In genomic region chr5:23820764-23821471, GRCh38 we compare ENCODE assay signal across 9 cellular contexts.
DNase-seq lines count a peak whose midpoint lies in the region; ATAC-seq and TF ChIP-seq lines count a peak whose summit lies in the region.
"Had no signal": no experiment of that assay in that cellular context is flagged by ENCODE, and none has a peak within 500 bp of the region (broad histone marks: within the 10 kb centered on the region; RNA-seq: fewer than 3 reads in every experiment).

No MANE protein-coding gene starts in this region.

- no peak overlapping the region for H3K4me3 Mint-ChIP-seq in endothelial cell (ENCODE audit: unreplicated experiment)
- no peak overlapping the region for H3K4me3 Mint-ChIP-seq in activated T-helper 1 cell treated with anti-CD3 and anti-CD28 coated beads, Interleukin-12 subunit alpha, Interleukin-12 subunit beta, Interleukin-2, Interleukin-4 antibody, amounts not matched to agents 30 ng/mL and 10 ng/mL and 1 ng/mL, durations not matched to agents 14 hours and 24 hours and 36 hours
- no peak overlapping the region for H3K4me3 Mint-ChIP-seq in activated T-cell treated with anti-CD3 and anti-CD28 coated beads, Interleukin-2, amount 50 U/mL, for 24 hours
- H3K4me3 Mint-ChIP-seq: CD4-positive, CD25-positive, alpha-beta regulatory T cell had no signal

- H3K27me3 Mint-ChIP-seq in endothelial cell (ENCODE audit: unreplicated experiment), result no peaks in the 10 kb centered on the region
- no peaks in the 10 kb centered on the region for H3K27me3 Mint-ChIP-seq in activated T-helper 1 cell treated with anti-CD3 and anti-CD28 coated beads, Interleukin-12 subunit alpha, Interleukin-12 subunit beta, Interleukin-2, Interleukin-4 antibody, amounts not matched to agents 30 ng/mL and 10 ng/mL and 1 ng/mL, durations not matched to agents 14 hours and 24 hours and 36 hours (ENCODE audit: insufficient read depth)
- no peaks in the 10 kb centered on the region for H3K27me3 Mint-ChIP-seq in activated T-cell treated with anti-CD3 and anti-CD28 coated beads, Interleukin-2, amount 50 U/mL, for 24 hours
- H3K27me3 Mint-ChIP-seq: CD4-positive, CD25-positive, alpha-beta regulatory T cell had no signal

- H3K27ac Mint-ChIP-seq in endothelial cell (ENCODE audit: unreplicated experiment), result no peak overlapping the region
- H3K27ac Mint-ChIP-seq in activated T-helper 1 cell treated with anti-CD3 and anti-CD28 coated beads, Interleukin-12 subunit alpha, Interleukin-12 subunit beta, Interleukin-2, Interleukin-4 antibody, amounts not matched to agents 30 ng/mL and 10 ng/mL and 1 ng/mL, durations not matched to agents 14 hours and 24 hours and 36 hours, result no peak overlapping the region
- H3K27ac Mint-ChIP-seq in activated T-cell treated with anti-CD3 and anti-CD28 coated beads, Interleukin-2, amount 50 U/mL, for 24 hours, result no peak overlapping the region
- H3K27ac Mint-ChIP-seq: CD4-positive, CD25-positive, alpha-beta regulatory T cell had no signal

- H3K36me3 Mint-ChIP-seq in endothelial cell (ENCODE audit: low read depth, unreplicated experiment), result no peaks in the 10 kb centered on the region
- no peaks in the 10 kb centered on the region for H3K36me3 Mint-ChIP-seq in activated T-helper 1 cell treated with anti-CD3 and anti-CD28 coated beads, Interleukin-12 subunit alpha, Interleukin-12 subunit beta, Interleukin-2, Interleukin-4 antibody, amounts not matched to agents 30 ng/mL and 10 ng/mL and 1 ng/mL, durations not matched to agents 14 hours and 24 hours and 36 hours (ENCODE audit: low read depth)
- no peaks in the 10 kb centered on the region for H3K36me3 Mint-ChIP-seq in activated T-cell treated with anti-CD3 and anti-CD28 coated beads, Interleukin-2, amount 50 U/mL, for 24 hours (ENCODE audit: low read depth)
- H3K36me3 Mint-ChIP-seq: CD4-positive, CD25-positive, alpha-beta regulatory T cell had no signal

- no peaks in the 10 kb centered on the region for H3K9me3 Mint-ChIP-seq in endothelial cell (ENCODE audit: unreplicated experiment)
- H3K9me3 Mint-ChIP-seq in activated T-helper 1 cell treated with anti-CD3 and anti-CD28 coated beads, Interleukin-12 subunit alpha, Interleukin-12 subunit beta, Interleukin-2, Interleukin-4 antibody, amounts not matched to agents 30 ng/mL and 10 ng/mL and 1 ng/mL, durations not matched to agents 14 hours and 24 hours and 36 hours, result peaks cover 10% of the 10 kb centered on the region
- H3K9me3 Mint-ChIP-seq in activated T-cell treated with anti-CD3 and anti-CD28 coated beads, Interleukin-2, amount 50 U/mL, for 24 hours, result peaks cover 18% of the 10 kb centered on the region

- intact Hi-C loops in activated T-helper 1 cell treated with anti-CD3 and anti-CD28 coated beads, Interleukin-12 subunit alpha, Interleukin-12 subunit beta, Interleukin-2, Interleukin-4 antibody, amounts not matched to agents 30 ng/mL and 10 ng/mL and 1 ng/mL, durations not matched to agents 14 hours and 24 hours and 36 hours (cut with micrococcal nuclease), result no loop called here

- no peak for ATAC-seq in HG03039 (IDR thresholded peaks at IDR 0.05; ENCODE audit: unreplicated experiment)

- H3K4me3 ChIP-seq in retinal pigment epithelial cell (ENCODE audit: low read length), result no peak overlapping the region

- TF ChIP-seq CTCF in endothelial cell (IDR thresholded peaks at IDR 0.05; ENCODE audit: unreplicated experiment) (peak; percentile 63), retinal pigment epithelial cell (conservative IDR thresholded peaks at IDR 0.05; ENCODE audit: low read depth, low read length) (peak; percentile 75)

- DNase-seq in NCI-H510A treated with DMSO at 0.1 percent for 48 hours (lab: John Stamatoyannopoulos, UW) (peak; percentile 38), NCI-H510A (lab: John Stamatoyannopoulos, UW) (no peak), NCI-H82 (lab: John Stamatoyannopoulos, UW) (peak; percentile 58), endothelial cell (ENCODE audit: low spot score) (no peak), retinal pigment epithelial cell (ENCODE audit: low read depth) (peak; percentile 12)
- no peak for DNase-seq in activated T-helper 1 cell treated with anti-CD3 and anti-CD28 coated beads, Interleukin-12 subunit alpha, Interleukin-12 subunit beta, Interleukin-2, Interleukin-4 antibody, amounts not matched to agents 30 ng/mL and 10 ng/mL and 1 ng/mL, durations not matched to agents 14 hours and 24 hours and 36 hours (ENCODE audit: low spot score)
- DNase-seq in activated T-cell treated with anti-CD3 and anti-CD28 coated beads, Interleukin-2, amount 50 U/mL, for 24 hours, result no peak
- DNase-seq: CD4-positive, CD25-positive, alpha-beta regulatory T cell had no signal

- H3K4me1 Mint-ChIP-seq in endothelial cell (ENCODE audit: unreplicated experiment), result no peaks in the 10 kb centered on the region
- no peaks in the 10 kb centered on the region for H3K4me1 Mint-ChIP-seq in activated T-helper 1 cell treated with anti-CD3 and anti-CD28 coated beads, Interleukin-12 subunit alpha, Interleukin-12 subunit beta, Interleukin-2, Interleukin-4 antibody, amounts not matched to agents 30 ng/mL and 10 ng/mL and 1 ng/mL, durations not matched to agents 14 hours and 24 hours and 36 hours (ENCODE audit: low read depth)
- H3K4me1 Mint-ChIP-seq in activated T-cell treated with anti-CD3 and anti-CD28 coated beads, Interleukin-2, amount 50 U/mL, for 24 hours (ENCODE audit: low read depth), result no peaks in the 10 kb centered on the region
- H3K4me1 Mint-ChIP-seq: CD4-positive, CD25-positive, alpha-beta regulatory T cell had no signal

Comparison
In these comparisons a context has a peak if more than half of its experiments do, and no peak if none do; other contexts are left out.
1. DNase-seq: peak in NCI-H510A treated with DMSO at 0.1 percent for 48 hours (single experiment), NCI-H82 (single experiment) and retinal pigment epithelial cell (single experiment); none in NCI-H510A (single experiment), endothelial cell (single experiment), activated T-helper 1 cell treated with anti-CD3 and anti-CD28 coated beads, Interleukin-12 subunit alpha, Interleukin-12 subunit beta, Interleukin-2, Interleukin-4 antibody, amounts not matched to agents 30 ng/mL and 10 ng/mL and 1 ng/mL, durations not matched to agents 14 hours and 24 hours and 36 hours (single experiment) and activated T-cell treated with anti-CD3 and anti-CD28 coated beads, Interleukin-2, amount 50 U/mL, for 24 hours (single experiment).